ENCODE assay signal across 1 cellular context in genomic region chr6:27126815-27127537, GRCh38.
TF ChIP-seq lines count a peak whose summit lies in the region.

No MANE protein-coding gene starts in this region.

TF ChIP-seq in K562, 482 proteins besides CTCF, POLR2A, EP300 and RAD21 (continued from another document and continues in another):
- TF ChIP-seq AFF1 (IDR thresholded peaks at IDR 0.05; ENCODE audit: low read depth in 1 of 2, partially characterized antibody in 2 of 2) (peak in 1 of 2 experiments; percentile 56), ZNF395 (CRISPR knock-in tag; IDR thresholded peaks at IDR 0.05) (no peak), HNRNPLL (IDR thresholded peaks at IDR 0.05; ENCODE audit: low read depth, low read length, poor library complexity, severe bottlenecking) (peak; percentile 31), USF1 (CRISPR knock-in tag; IDR thresholded peaks at IDR 0.05) (no peak), TOE1 (IDR thresholded peaks at IDR 0.05; ENCODE audit: borderline replicate concordance) (no peak), TOE1 (CRISPR knock-in tag; IDR thresholded peaks at IDR 0.05; ENCODE audit: borderline replicate concordance, low read depth) (no peak), TFAM (CRISPR knock-in tag; conservative IDR thresholded peaks at IDR 0.05) (no peak), HBP1 (CRISPR knock-in tag; IDR thresholded peaks at IDR 0.05) (no peak), CHD7 (IDR thresholded peaks at IDR 0.05; ENCODE audit: low read depth, low read length) (peak; percentile 49), PURB (CRISPR knock-in tag; IDR thresholded peaks at IDR 0.05; ENCODE audit: low read depth) (no peak), ZNF511 (CRISPR knock-in tag; IDR thresholded peaks at IDR 0.05) (no peak), XRCC3 (IDR thresholded peaks at IDR 0.05) (no peak), TAF9B (IDR thresholded peaks at IDR 0.05; ENCODE audit: partially characterized antibody) (no peak), SETDB1 (IDR thresholded peaks at IDR 0.05; ENCODE audit: low read length) (no peak)
